In genomic region chr17:61425682-61426481, GRCh38 we compare ENCODE assay signal across 1 cellular context.
A peak's percentile ranks its signal among the peaks of the same experiment; 100 is the strongest.
TF ChIP-seq lines count a peak whose summit lies in the region.

No MANE protein-coding gene starts in this region.

TF ChIP-seq in HepG2, 621 proteins besides CTCF, POLR2A, EP300 and RAD21 (continued from another document and continues in another):
- no peak for TF ChIP-seq FOXK2 (IDR thresholded peaks at IDR 0.05)
- no peak; the same call in 1 of the 2 replicates for TF ChIP-seq IKZF5 (CRISPR knock-in tag; IDR thresholded peaks at IDR 0.05)
- no peak for TF ChIP-seq ZKSCAN5 (CRISPR knock-in tag; IDR thresholded peaks at IDR 0.05)
- TF ChIP-seq ZNF841 (CRISPR knock-in tag; IDR thresholded peaks at IDR 0.05; ENCODE audit: borderline replicate concordance): no peak
- peak; percentile 73; the same call in 1 of the 2 replicates for TF ChIP-seq SALL1 (CRISPR knock-in tag; IDR thresholded peaks at IDR 0.05)
- TF ChIP-seq U2AF1 (optimal IDR thresholded peaks at IDR 0.05; ENCODE audit: low read depth, low read length): no peak
- TF ChIP-seq TARDBP (CRISPR knock-in tag; IDR thresholded peaks at IDR 0.05): 0 out of 2 replicates have a peak, but pooled peaks have one; percentile 51
- 0 out of 2 replicates have a peak, but pooled peaks have one; percentile 3 for TF ChIP-seq ZNF543 (CRISPR knock-in tag; IDR thresholded peaks at IDR 0.05)
- TF ChIP-seq RFX5 (IDR thresholded peaks at IDR 0.05; ENCODE audit: low read depth, low read length): no peak
- TF ChIP-seq ZNF3 (CRISPR knock-in tag; IDR thresholded peaks at IDR 0.05): no peak
- no peak for TF ChIP-seq RBM22 (optimal IDR thresholded peaks at IDR 0.05; ENCODE audit: low read length)
- TF ChIP-seq REXO4 (CRISPR knock-in tag; IDR thresholded peaks at IDR 0.05; ENCODE audit: borderline replicate concordance): no peak
- TF ChIP-seq ZXDC (CRISPR knock-in tag; IDR thresholded peaks at IDR 0.05): no peak
- TF ChIP-seq ZNF326 (CRISPR knock-in tag; IDR thresholded peaks at IDR 0.05; ENCODE audit: borderline replicate concordance): no peak
- no peak for TF ChIP-seq ZNF770 (CRISPR knock-in tag; IDR thresholded peaks at IDR 0.05)
- TF ChIP-seq MBNL3 (CRISPR knock-in tag; conservative IDR thresholded peaks at IDR 0.05): no peak
- no peak for TF ChIP-seq HNF1A (IDR thresholded peaks at IDR 0.05; ENCODE audit: low read depth)
- TF ChIP-seq HNF1A (CRISPR knock-in tag; IDR thresholded peaks at IDR 0.05; ENCODE audit: borderline replicate concordance): 0 out of 2 replicates have a peak, but pooled peaks have one; percentile 40
- TF ChIP-seq, protein P1, sequence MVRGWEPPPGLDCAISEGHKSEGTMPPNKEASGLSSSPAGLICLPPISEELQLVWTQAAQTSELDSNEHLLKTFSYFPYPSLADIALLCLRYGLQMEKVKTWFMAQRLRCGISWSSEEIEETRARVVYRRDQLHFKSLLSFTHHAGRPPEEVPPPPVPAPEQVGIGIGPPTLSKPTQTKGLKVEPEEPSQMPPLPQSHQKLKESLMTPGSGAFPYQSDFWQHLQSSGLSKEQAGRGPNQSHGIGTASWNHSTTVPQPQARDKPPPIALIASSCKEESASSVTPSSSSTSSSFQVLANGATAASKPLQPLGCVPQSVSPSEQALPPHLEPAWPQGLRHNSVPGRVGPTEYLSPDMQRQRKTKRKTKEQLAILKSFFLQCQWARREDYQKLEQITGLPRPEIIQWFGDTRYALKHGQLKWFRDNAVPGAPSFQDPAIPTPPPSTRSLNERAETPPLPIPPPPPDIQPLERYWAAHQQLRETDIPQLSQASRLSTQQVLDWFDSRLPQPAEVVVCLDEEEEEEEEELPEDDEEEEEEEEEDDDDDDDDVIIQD (CRISPR knock-in tag; IDR thresholded peaks at IDR 0.05; ENCODE audit: low read depth): no peak
- no peak for TF ChIP-seq SYNCRIP (IDR thresholded peaks at IDR 0.05; ENCODE audit: insufficient read depth, low read depth, low read length)
- 0 out of 2 replicates have a peak, but pooled peaks have one; percentile 57 for TF ChIP-seq ZNF230 (CRISPR knock-in tag; IDR thresholded peaks at IDR 0.05)
- no peak for TF ChIP-seq SMAD1 (CRISPR knock-in tag; IDR thresholded peaks at IDR 0.05; ENCODE audit: borderline replicate concordance, low read depth)
- TF ChIP-seq ZNF878 (CRISPR knock-in tag; IDR thresholded peaks at IDR 0.05): no peak
- no peak for TF ChIP-seq NR2F2 (IDR thresholded peaks at IDR 0.05; ENCODE audit: borderline replicate concordance, low read depth)
- TF ChIP-seq ZNF572 (CRISPR knock-in tag; IDR thresholded peaks at IDR 0.05): no peak
- no peak for TF ChIP-seq SMARCC2 (IDR thresholded peaks at IDR 0.05)
- no peak for TF ChIP-seq HOXD1 (CRISPR knock-in tag; IDR thresholded peaks at IDR 0.05)
- TF ChIP-seq ZFP90 (CRISPR knock-in tag; IDR thresholded peaks at IDR 0.05; ENCODE audit: borderline replicate concordance): no peak
- TF ChIP-seq THAP11 (CRISPR knock-in tag; IDR thresholded peaks at IDR 0.05): peak; percentile 69
- no peak for TF ChIP-seq POLR2AphosphoS2 (IDR thresholded peaks at IDR 0.05; ENCODE audit: low read depth, low read length)
- TF ChIP-seq HMGXB4 (CRISPR knock-in tag; IDR thresholded peaks at IDR 0.05; ENCODE audit: borderline replicate concordance in 1 of 2, low read depth in 1 of 2): peak; percentile 64 to 90
- no peak for TF ChIP-seq NPAS2 (CRISPR knock-in tag; IDR thresholded peaks at IDR 0.05; ENCODE audit: borderline replicate concordance)
- TF ChIP-seq, protein P2, sequence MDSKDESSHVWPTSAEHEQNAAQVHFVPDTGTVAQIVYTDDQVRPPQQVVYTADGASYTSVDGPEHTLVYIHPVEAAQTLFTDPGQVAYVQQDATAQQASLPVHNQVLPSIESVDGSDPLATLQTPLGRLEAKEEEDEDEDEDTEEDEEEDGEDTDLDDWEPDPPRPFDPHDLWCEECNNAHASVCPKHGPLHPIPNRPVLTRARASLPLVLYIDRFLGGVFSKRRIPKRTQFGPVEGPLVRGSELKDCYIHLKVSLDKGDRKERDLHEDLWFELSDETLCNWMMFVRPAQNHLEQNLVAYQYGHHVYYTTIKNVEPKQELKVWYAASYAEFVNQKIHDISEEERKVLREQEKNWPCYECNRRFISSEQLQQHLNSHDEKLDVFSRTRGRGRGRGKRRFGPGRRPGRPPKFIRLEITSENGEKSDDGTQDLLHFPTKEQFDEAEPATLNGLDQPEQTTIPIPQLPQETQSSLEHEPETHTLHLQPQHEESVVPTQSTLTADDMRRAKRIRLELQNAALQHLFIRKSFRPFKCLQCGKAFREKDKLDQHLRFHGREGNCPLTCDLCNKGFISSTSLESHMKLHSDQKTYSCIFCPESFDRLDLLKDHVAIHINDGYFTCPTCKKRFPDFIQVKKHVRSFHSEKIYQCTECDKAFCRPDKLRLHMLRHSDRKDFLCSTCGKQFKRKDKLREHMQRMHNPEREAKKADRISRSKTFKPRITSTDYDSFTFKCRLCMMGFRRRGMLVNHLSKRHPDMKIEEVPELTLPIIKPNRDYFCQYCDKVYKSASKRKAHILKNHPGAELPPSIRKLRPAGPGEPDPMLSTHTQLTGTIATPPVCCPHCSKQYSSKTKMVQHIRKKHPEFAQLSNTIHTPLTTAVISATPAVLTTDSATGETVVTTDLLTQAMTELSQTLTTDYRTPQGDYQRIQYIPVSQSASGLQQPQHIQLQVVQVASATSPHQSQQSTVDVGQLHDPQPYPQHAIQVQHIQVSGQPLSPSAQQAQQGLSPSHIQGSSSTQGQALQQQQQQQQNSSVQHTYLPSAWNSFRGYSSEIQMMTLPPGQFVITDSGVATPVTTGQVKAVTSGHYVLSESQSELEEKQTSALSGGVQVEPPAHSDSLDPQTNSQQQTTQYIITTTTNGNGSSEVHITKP (CRISPR knock-in tag; IDR thresholded peaks at IDR 0.05; ENCODE audit: low read depth): peak; percentile 33; the same call in 1 of the 2 replicates
- no peak for TF ChIP-seq ZNF737 (CRISPR knock-in tag; IDR thresholded peaks at IDR 0.05; ENCODE audit: borderline replicate concordance)
- peak; percentile 56; the same call in 1 of the 2 replicates for TF ChIP-seq MAX (IDR thresholded peaks at IDR 0.05)
- no peak for TF ChIP-seq POLR2G (IDR thresholded peaks at IDR 0.05; ENCODE audit: low read depth, low read length)
- TF ChIP-seq MTA1 (CRISPR knock-in tag; IDR thresholded peaks at IDR 0.05; ENCODE audit: borderline replicate concordance): no peak; the same call in 1 of the 2 replicates
- no peak for TF ChIP-seq KAT2B (IDR thresholded peaks at IDR 0.05; ENCODE audit: borderline replicate concordance, low read depth, low read length)
- no peak for TF ChIP-seq SP1 (IDR thresholded peaks at IDR 0.05)
- no peak for TF ChIP-seq SP1 (CRISPR knock-in tag; IDR thresholded peaks at IDR 0.05)
- TF ChIP-seq HNRNPLL (IDR thresholded peaks at IDR 0.05; ENCODE audit: low read depth, low read length, poor library complexity, severe bottlenecking): peak; percentile 21
- no peak for TF ChIP-seq GMEB1 (CRISPR knock-in tag; IDR thresholded peaks at IDR 0.05; ENCODE audit: borderline replicate concordance)
- TF ChIP-seq RXRA (CRISPR knock-in tag; IDR thresholded peaks at IDR 0.05): peak; percentile 34
- no peak for TF ChIP-seq ONECUT2 (CRISPR knock-in tag; IDR thresholded peaks at IDR 0.05)
- no peak for TF ChIP-seq ZSCAN30 (CRISPR knock-in tag; IDR thresholded peaks at IDR 0.05)
- no peak for TF ChIP-seq IKZF1 (IDR thresholded peaks at IDR 0.05)
